22 cellular contexts compared by ENCODE assay signal in the genomic region with DNA sequence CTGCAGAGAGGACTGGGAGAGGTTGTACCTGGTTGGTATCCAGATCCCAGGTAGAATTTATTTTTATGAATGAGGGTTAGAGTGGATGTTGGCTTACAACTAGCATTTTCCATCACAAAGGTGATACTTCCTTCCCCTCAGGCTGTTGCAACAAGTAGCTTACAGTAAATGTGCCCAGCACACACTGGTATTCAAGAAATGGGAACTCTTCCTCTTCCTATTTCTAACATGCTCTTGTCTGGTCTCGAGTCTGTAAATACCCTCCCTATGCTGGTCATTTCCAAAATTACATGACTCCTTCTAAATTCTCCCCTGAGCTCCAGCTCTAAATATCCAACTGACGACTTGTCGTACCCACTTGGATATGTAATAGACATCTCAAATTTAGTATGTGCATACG.
"Had no signal": no experiment of that assay in that cellular context is flagged by ENCODE, and none has a peak within 500 bp of the region (broad histone marks: within the 10 kb centered on the region; RNA-seq: fewer than 3 reads in every experiment).

No MANE protein-coding gene starts in this region.

- DNase-seq: IMR-90, Karpas-422, KG1, MG63, NCI-H1048, NCI-H1105, NCI-H1417, NCI-H146, NCI-H1694 treated with DMSO at 0.1 percent for 48 hours, NCI-H1930, NCI-H2081, NCI-H2171, NCI-H226, NCI-H446, NCI-H510A, NCI-H524 treated with DMSO at 0.1 percent for 48 hours, NCI-H69, NCI-H774, Right ventricle myocardium superior, RPMI8226, SIG-M5, T-helper 2 cell had no signal
